ENCODE assay signal across 1 cellular context in genomic region chr22:50473855-50474671, GRCh38.
A peak's percentile ranks its signal among the peaks of the same experiment; 100 is the strongest.
TF ChIP-seq lines count a peak whose summit lies in the region.

No MANE protein-coding gene starts in this region.

TF ChIP-seq in GM12878, 131 proteins besides CTCF, POLR2A, EP300 and RAD21:
- TF ChIP-seq NKRF (conservative IDR thresholded peaks at IDR 0.05) (0 out of 2 replicates have a peak, but pooled peaks have one; percentile 33), TAF1 (IDR thresholded peaks at IDR 0.05; ENCODE audit: borderline replicate concordance, low read depth, low read length) (no peak), SIN3A (IDR thresholded peaks at IDR 0.05; ENCODE audit: low read depth, low read length) (peak; percentile 40; the same call in 1 of the 2 replicates)
